8 cellular contexts compared by ENCODE assay signal in genomic region chr11:125165111-125165663, GRCh38. TPM values are rescaled to one million over a fixed set of nuclear protein-coding genes. Genes with fewer than 3 reads are reported as not detected.
A peak's percentile ranks its signal among the peaks of the same experiment; 100 is the strongest.
DNase-seq lines count a peak whose midpoint lies in the region; ATAC-seq and TF ChIP-seq lines count a peak whose summit lies in the region.

No MANE protein-coding gene starts in this region.

- H3K27me3 ChIP-seq in CD4-positive, CD25-positive, alpha-beta regulatory T cell (ENCODE audit: control insufficient read depth, insufficient read depth, low read length): peaks cover 37% of the 10 kb centered on the region
- H3K27me3 ChIP-seq in esophagus muscularis mucosa: peaks cover 0 to 14% (median 0%) of the 10 kb centered on the region in 4 donors

- no peak overlapping the region for H3K27ac Mint-ChIP-seq in CD4-positive, CD25-positive, alpha-beta regulatory T cell
- H3K27ac Mint-ChIP-seq in activated B cell treated with CpG ODN at 0.5 μM for 24 hours: no peak overlapping the region
- H3K27ac Mint-ChIP-seq in naive thymus-derived CD8-positive, alpha-beta T cell: peak overlapping the region in 3 of 10 donors; percentile 39 to 82 (median 53)

- H3K27me3 Mint-ChIP-seq in CD4-positive, CD25-positive, alpha-beta regulatory T cell: peaks cover 88% of the 10 kb centered on the region
- peaks cover 66% of the 10 kb centered on the region for H3K27me3 Mint-ChIP-seq in activated B cell treated with CpG ODN at 0.5 μM for 24 hours
- H3K27me3 Mint-ChIP-seq in naive thymus-derived CD8-positive, alpha-beta T cell: peaks cover 31 to 81% (median 64%) of the 10 kb centered on the region in 5 donors

- H3K9me3 Mint-ChIP-seq in CD4-positive, CD25-positive, alpha-beta regulatory T cell: peaks cover 0 to 5% (median 0%) of the 10 kb centered on the region in 7 donors
- no peaks in the 10 kb centered on the region for H3K9me3 Mint-ChIP-seq in activated B cell treated with CpG ODN at 0.5 μM for 24 hours
- H3K9me3 Mint-ChIP-seq in naive thymus-derived CD8-positive, alpha-beta T cell: no peaks in the 10 kb centered on the region

- peak overlapping the region; percentile 81 to 88 (median 85) for H3K4me3 Mint-ChIP-seq in CD4-positive, CD25-positive, alpha-beta regulatory T cell
- H3K4me3 Mint-ChIP-seq in activated B cell treated with CpG ODN at 0.5 μM for 24 hours: peak overlapping the region; percentile 86
- H3K4me3 Mint-ChIP-seq in naive thymus-derived CD8-positive, alpha-beta T cell: peak overlapping the region; percentile 80 to 97 (median 89)

- H3K4me3 ChIP-seq in CD4-positive, CD25-positive, alpha-beta regulatory T cell (ENCODE audit: low read depth, low read length): no peak overlapping the region
- peak overlapping the region; percentile 72 to 77 (median 74) for H3K4me3 ChIP-seq in esophagus muscularis mucosa

- peaks cover 0 to 21% (median 12%) of the 10 kb centered on the region in 4 donors for H3K4me1 Mint-ChIP-seq in CD4-positive, CD25-positive, alpha-beta regulatory T cell
- H3K4me1 Mint-ChIP-seq in activated B cell treated with CpG ODN at 0.5 μM for 24 hours: peaks cover 21% of the 10 kb centered on the region
- H3K4me1 Mint-ChIP-seq in naive thymus-derived CD8-positive, alpha-beta T cell: peaks cover 12 to 40% (median 16%) of the 10 kb centered on the region in 4 donors

- TF ChIP-seq POLR2A in esophagus muscularis mucosa (IDR thresholded peaks at IDR 0.05; ENCODE audit: low read depth): no peak

- H3K9me3 ChIP-seq in CD4-positive, CD25-positive, alpha-beta regulatory T cell (ENCODE audit: control insufficient read depth in 2 of 2, low read length in 2 of 2): no peaks in the 10 kb centered on the region
- no peaks in the 10 kb centered on the region for H3K9me3 ChIP-seq in esophagus muscularis mucosa

- intact Hi-C loops in activated B cell treated with CpG ODN at 0.5 μM for 24 hours (cut with micrococcal nuclease) (loop anchor here (10.0 kb wide), 1 partner anchor 240 kb away; no protein-coding TSS in a partner anchor), esophagus muscularis mucosa (cut with DNase I) (loop anchor here (2.0 to 5.0 kb wide), 3 partner anchors 57 to 332 kb away; partner anchors contain the start of gene FEZ1)

- H3K36me3 Mint-ChIP-seq in CD4-positive, CD25-positive, alpha-beta regulatory T cell: no peaks in the 10 kb centered on the region
- peaks cover 1% of the 10 kb centered on the region for H3K36me3 Mint-ChIP-seq in activated B cell treated with CpG ODN at 0.5 μM for 24 hours (ENCODE audit: low read depth)
- peaks cover 0 to 8% (median 8%) of the 10 kb centered on the region in 3 donors for H3K36me3 Mint-ChIP-seq in naive thymus-derived CD8-positive, alpha-beta T cell

- peaks cover 22% of the 10 kb centered on the region for H3K4me1 ChIP-seq in CD4-positive, CD25-positive, alpha-beta regulatory T cell (ENCODE audit: control insufficient read depth, insufficient read depth, low read length, poor library complexity, severe bottlenecking)
- H3K4me1 ChIP-seq in esophagus muscularis mucosa: peaks cover 17 to 64% (median 57%) of the 10 kb centered on the region in 4 donors

- DNase-seq in CD4-positive, CD25-positive, alpha-beta regulatory T cell: no peak
- DNase-seq in activated B cell treated with CpG ODN at 0.5 μM for 24 hours (peak; percentile 29), esophagus muscularis mucosa (ENCODE audit: extremely low spot score) (no peak), NCI-H2081 (lab: John Stamatoyannopoulos, UW) (no peak), NCI-H446 (lab: John Stamatoyannopoulos, UW) (no peak)
- DNase-seq in naive thymus-derived CD8-positive, alpha-beta T cell: peak in 1 of 10 donors; percentile 5

- CTCF ChIA-PET in activated B cell treated with CpG ODN at 0.5 μM for 24 hours (lab: Charles Lee): no interaction called here

- TF ChIP-seq CTCF in activated B cell treated with CpG ODN at 0.5 μM for 24 hours (IDR thresholded peaks at IDR 0.05): no peak
- no peak for TF ChIP-seq CTCF in esophagus muscularis mucosa (IDR thresholded peaks at IDR 0.05)

- H3K27ac ChIP-seq in CD4-positive, CD25-positive, alpha-beta regulatory T cell (ENCODE audit: insufficient read depth, low read length, poor library complexity, severe bottlenecking): no peak overlapping the region
- H3K27ac ChIP-seq in esophagus muscularis mucosa (replicated peaks in 1 of 4): peak overlapping the region; percentile 76 to 90 (median 87)

- no peak for TF ChIP-seq EP300 in esophagus muscularis mucosa (IDR thresholded peaks at IDR 0.05)

- POLR2A ChIA-PET in activated B cell treated with CpG ODN at 0.5 μM for 24 hours (lab: Charles Lee): interaction anchor here (0.6 kb wide), 1 partner anchor 125 kb away, joined by 5 read pairs; no protein-coding TSS in a partner anchor
- POLR2A ChIA-PET in naive thymus-derived CD8-positive, alpha-beta T cell (lab: Charles Lee): no interaction called here

- H3K36me3 ChIP-seq in CD4-positive, CD25-positive, alpha-beta regulatory T cell (ENCODE audit: control insufficient read depth, insufficient read depth, low read length): no peaks in the 10 kb centered on the region
- no peaks in the 10 kb centered on the region for H3K36me3 ChIP-seq in esophagus muscularis mucosa

- 0% methylated on average over 4 of the region's 67 CpGs for WGBS in esophagus muscularis mucosa

- ATAC-seq in CD4-positive, CD25-positive, alpha-beta regulatory T cell (ENCODE audit: low read depth in 2 of 2): no peak
- ATAC-seq in GM21723 (IDR thresholded peaks at IDR 0.05; ENCODE audit: unreplicated experiment) (peak; percentile 23), activated B cell treated with CpG ODN at 0.5 μM for 24 hours (ENCODE audit: low read depth) (no peak), HG03095 (IDR thresholded peaks at IDR 0.05; ENCODE audit: unreplicated experiment) (no peak)
- ATAC-seq in naive thymus-derived CD8-positive, alpha-beta T cell: peak; percentile 9 to 13

RNA-seq across cellular contexts. Expression of gene PKNOX2, which starts 0.6 kb away (rescaled TPM):
- total RNA-seq in CD4-positive, CD25-positive, alpha-beta regulatory T cell: not detected
- not detected for polyA plus RNA-seq in CD4-positive, CD25-positive, alpha-beta regulatory T cell
- not detected in 2 replicates for total RNA-seq in activated B cell treated with CpG ODN at 0.5 μM for 24 hours
- total RNA-seq in esophagus muscularis mucosa: 1 to 10 TPM in 3 of 4 donors, under 1 TPM in 1; 0.83 to 4.1 (median 2.5) TPM
- not detected for total RNA-seq in naive thymus-derived CD8-positive, alpha-beta T cell
- not detected for polyA plus RNA-seq in naive thymus-derived CD8-positive, alpha-beta T cell

RNA-seq across cellular contexts. Expression of gene TMEM218, which starts 53.8 kb away (rescaled TPM):
- 9.7 TPM for total RNA-seq in CD4-positive, CD25-positive, alpha-beta regulatory T cell
- polyA plus RNA-seq in CD4-positive, CD25-positive, alpha-beta regulatory T cell: 10 to 100 TPM; 34.4 to 42.8 (median 41.2) TPM
- total RNA-seq in activated B cell treated with CpG ODN at 0.5 μM for 24 hours (18.8 and 20.1 TPM in 2 replicates), esophagus muscularis mucosa (10 to 100 TPM; 13.1 to 20.4 (median 15.5) TPM)
- total RNA-seq in naive thymus-derived CD8-positive, alpha-beta T cell: 10 to 100 TPM; 12.2 to 13.7 TPM
- 10 to 100 TPM; 30.0 to 40.1 (median 35.3) TPM for polyA plus RNA-seq in naive thymus-derived CD8-positive, alpha-beta T cell

Comparison
In these comparisons a context has a peak if more than half of its experiments do, and no peak if none do; other contexts are left out.
1. ATAC-seq: peak in GM21723 (single experiment) and naive thymus-derived CD8-positive, alpha-beta T cell (2 of 2); none in CD4-positive, CD25-positive, alpha-beta regulatory T cell (0 of 2), activated B cell treated with CpG ODN at 0.5 μM for 24 hours (single experiment) and HG03095 (single experiment).
2. Peak in every context shown above with its lines, with median percentiles within 50 percentile points of each other: H3K4me3 Mint-ChIP-seq.